In genomic region chr2:129737660-129738527, GRCh38 we compare ENCODE assay signal across 27 cellular contexts.
"Had no signal": no experiment of that assay in that cellular context is flagged by ENCODE, and none has a peak within 500 bp of the region (broad histone marks: within the 10 kb centered on the region; RNA-seq: fewer than 3 reads in every experiment).

No MANE protein-coding gene starts in this region.

- H3K27ac ChIP-seq: left ventricle myocardium inferior, neural progenitor cell, pancreas, prostate gland, skin epidermis, stomach, testis, thyroid gland, transverse colon, upper lobe of right lung had no signal

- H3K27ac Mint-ChIP-seq: mesothelial cell of epicardium; naive B cell; natural killer cell; nephron progenitor cell; neural progenitor cell; stimulated activated naive B cell treated with anti-CD40 and anti-IgM and Interleukin-4, amounts not matched to agents 10 μg/mL and 1 μg/mL and 100 μg/mL, for 72 hours had no signal

- H3K36me3 Mint-ChIP-seq: mesothelial cell of epicardium; naive B cell; natural killer cell; neural progenitor cell; stimulated activated naive B cell treated with anti-CD40 and anti-IgM and Interleukin-4, amounts not matched to agents 10 μg/mL and 1 μg/mL and 100 μg/mL, for 72 hours had no signal

- H3K4me3 Mint-ChIP-seq: mesothelial cell of epicardium; naive B cell; natural killer cell; nephron progenitor cell; neural progenitor cell; stimulated activated naive B cell treated with anti-CD40 and anti-IgM and Interleukin-4, amounts not matched to agents 10 μg/mL and 1 μg/mL and 100 μg/mL, for 72 hours had no signal

- H3K4me1 ChIP-seq: left ventricle myocardium inferior, pancreas, prostate gland, stomach, testis, thyroid gland, transverse colon, upper lobe of right lung had no signal

- H3K9me3 Mint-ChIP-seq: mesothelial cell of epicardium; natural killer cell; nephron progenitor cell; stimulated activated naive B cell treated with anti-CD40 and anti-IgM and Interleukin-4, amounts not matched to agents 10 μg/mL and 1 μg/mL and 100 μg/mL, for 72 hours had no signal

- H3K4me1 Mint-ChIP-seq: mesothelial cell of epicardium; naive B cell; natural killer cell; nephron progenitor cell; stimulated activated naive B cell treated with anti-CD40 and anti-IgM and Interleukin-4, amounts not matched to agents 10 μg/mL and 1 μg/mL and 100 μg/mL, for 72 hours had no signal

- H3K4me3 ChIP-seq: left ventricle myocardium inferior, lung, neural progenitor cell, pancreas, prostate gland, skin epidermis, stomach, testis, thyroid gland, transverse colon, upper lobe of right lung had no signal

- H2AFZ ChIP-seq: neural progenitor cell had no signal

- H3K9me3 ChIP-seq: left ventricle myocardium inferior, pancreas, prostate gland, stomach, testis, thyroid gland, transverse colon, upper lobe of right lung had no signal

- DNase-seq: hippocampal formation; kidney; left ventricle myocardium inferior; mesendoderm; naive B cell; natural killer cell; nephron progenitor cell; pancreas; posterior cingulate gyrus; retina; right cardiac atrium; stimulated activated CD4-positive, alpha-beta T cell treated with anti-CD3 and anti-CD28 coated beads, Interleukin-12 subunit alpha, Interleukin-12 subunit beta, amount 100 ng/mL, for 4 hours; stimulated activated CD4-positive, alpha-beta T cell treated with anti-CD3 and anti-CD28 coated beads, Interleukin-15, amount 100 ng/mL, for 24 hours; stimulated activated CD4-positive, alpha-beta T cell treated with anti-CD3 and anti-CD28 coated beads, Interleukin-2, amount 100 ng/mL, for 24 hours; stimulated activated CD4-positive, alpha-beta T cell treated with anti-CD3 and anti-CD28 coated beads, Interleukin-4, amount 100 ng/mL, for 1 hour; stimulated activated naive B cell treated with anti-CD40 and anti-IgM and Interleukin-4, amounts not matched to agents 10 μg/mL and 1 μg/mL and 100 μg/mL, for 72 hours; stimulated activated naive CD8-positive, alpha-beta T cell treated with anti-CD3 and anti-CD28 coated beads, Interleukin-15, Interleukin-2, amounts not matched to agents 100 U/mL and 50 U/mL, for 24 hours; stomach; testis; thyroid gland; transverse colon; upper lobe of right lung had no signal

- H3K36me3 ChIP-seq: left ventricle myocardium inferior, neural progenitor cell, pancreas, prostate gland, stomach, thyroid gland, transverse colon, upper lobe of right lung had no signal

- H3K9ac ChIP-seq: neural progenitor cell had no signal

- H3K4me2 ChIP-seq: neural progenitor cell had no signal

- H3K27me3 ChIP-seq: neural progenitor cell, pancreas, stomach, testis, thyroid gland, transverse colon, upper lobe of right lung had no signal
